ENCODE assay signal across 9 cellular contexts in genomic region chr1:44803312-44804095, GRCh38. TPM values are rescaled to one million over a fixed set of nuclear protein-coding genes. Genes with fewer than 3 reads are reported as not detected.
A peak's percentile ranks its signal among the peaks of the same experiment; 100 is the strongest.
DNase-seq lines count a peak whose midpoint lies in the region; ATAC-seq, FAIRE-seq and TF ChIP-seq lines count a peak whose summit lies in the region.
"Had no signal": no experiment of that assay in that cellular context is flagged by ENCODE, and none has a peak within 500 bp of the region (broad histone marks: within the 10 kb centered on the region; RNA-seq: fewer than 3 reads in every experiment).

No MANE protein-coding gene starts in this region.

- intact Hi-C loops in stomach (cut with DNase I; ENCODE audit: low total_unique reads) = no loop called here

- CTCF ChIA-PET in activated CD4-positive, alpha-beta T cell treated with anti-CD3 and anti-CD28 coated beads, Interleukin-2, amount 10 ng/mL, durations not matched to agents 7 days and 5 days (lab: Charles Lee) = no interaction called here

- H3K4me1 ChIP-seq in esophagus (ENCODE audit: control insufficient read depth in 2 of 2, insufficient read depth in 2 of 2, low read length in 1 of 2) (peaks cover 4 to 36% of the 10 kb centered on the region in 2 donors), stomach (peaks cover 48 to 85% (median 65%) of the 10 kb centered on the region in 4 donors)

- no peak for TF ChIP-seq EP300 in stomach (IDR thresholded peaks at IDR 0.05)

- H3K27me3 ChIP-seq in esophagus (ENCODE audit: control insufficient read depth in 1 of 2, insufficient read depth in 2 of 2, low read length in 2 of 2) = no peaks in the 10 kb centered on the region
- no peaks in the 10 kb centered on the region for H3K27me3 ChIP-seq in stomach
- H3K27me3 ChIP-seq: colonic mucosa had no signal

- H3K36me3 Mint-ChIP-seq in activated CD4-positive, alpha-beta T cell treated with anti-CD3 and anti-CD28 coated beads, Interleukin-2, amount 10 ng/mL, durations not matched to agents 7 days and 5 days (ENCODE audit: low read depth) = peaks cover 62% of the 10 kb centered on the region

- no peak for FAIRE-seq in D721Med (lab: Jason Lieb, UNC)

- POLR2A ChIA-PET in activated CD4-positive, alpha-beta T cell treated with anti-CD3 and anti-CD28 coated beads, Interleukin-2, amount 10 ng/mL, durations not matched to agents 7 days and 5 days (lab: Charles Lee) = no interaction called here

- H3K36me3 ChIP-seq in esophagus (ENCODE audit: control insufficient read depth in 2 of 2, insufficient read depth in 2 of 2, low read length in 1 of 2) = peaks cover 12 to 41% of the 10 kb centered on the region in 2 donors
- peaks cover 28 to 47% (median 43%) of the 10 kb centered on the region in 4 donors for H3K36me3 ChIP-seq in stomach

- peak overlapping the region; percentile 76 for H3K27ac Mint-ChIP-seq in activated CD4-positive, alpha-beta T cell treated with anti-CD3 and anti-CD28 coated beads, Interleukin-2, amount 10 ng/mL, durations not matched to agents 7 days and 5 days

- no peaks in the 10 kb centered on the region for H3K9me3 Mint-ChIP-seq in activated CD4-positive, alpha-beta T cell treated with anti-CD3 and anti-CD28 coated beads, Interleukin-2, amount 10 ng/mL, durations not matched to agents 7 days and 5 days
- H3K9me3 Mint-ChIP-seq: naive B cell had no signal

- TF ChIP-seq CTCF in stomach (IDR thresholded peaks at IDR 0.05) (no peak), D721Med (IDR thresholded peaks at IDR 0.05; ENCODE audit: insufficient read depth, missing control alignments) (no peak)

- no peak for TF ChIP-seq POLR2A in stomach (IDR thresholded peaks at IDR 0.05)

- no peak for DNase-seq in activated CD4-positive, alpha-beta T cell treated with anti-CD3 and anti-CD28 coated beads, Interleukin-2, amount 10 ng/mL, durations not matched to agents 7 days and 5 days
- DNase-seq in activated CD4-positive, alpha-beta T cell treated with anti-CD3 and anti-CD28 coated beads, Interleukin-2, amount 50 U/mL, for 1 hour = no peak
- no peak for DNase-seq in stomach
- DNase-seq in D721Med (ENCODE audit: insufficient read length, low spot score) = no peak
- DNase-seq: colonic mucosa, naive B cell had no signal

- H3K9me3 ChIP-seq in esophagus (ENCODE audit: control insufficient read depth in 2 of 2, insufficient read depth in 1 of 2, low read depth in 1 of 2, low read length in 1 of 2) (no peaks in the 10 kb centered on the region), stomach (no peaks in the 10 kb centered on the region)
- H3K9me3 ChIP-seq: colonic mucosa had no signal

- ATAC-seq in HG02759 (IDR thresholded peaks at IDR 0.05; ENCODE audit: unreplicated experiment) = no peak
- ATAC-seq: Panc1 had no signal

- H3K27ac ChIP-seq in esophagus (ENCODE audit: low read depth in 2 of 2, low read length in 1 of 2) (peak overlapping the region; percentile 25 to 69), stomach (peak overlapping the region in 3 of 5 donors; percentile 62 to 97 (median 70))
- H3K27ac ChIP-seq: colonic mucosa had no signal

- no peaks in the 10 kb centered on the region for H3K27me3 Mint-ChIP-seq in activated CD4-positive, alpha-beta T cell treated with anti-CD3 and anti-CD28 coated beads, Interleukin-2, amount 10 ng/mL, durations not matched to agents 7 days and 5 days
- H3K27me3 Mint-ChIP-seq: naive B cell had no signal

- peaks cover 69% of the 10 kb centered on the region for H3K4me1 Mint-ChIP-seq in activated CD4-positive, alpha-beta T cell treated with anti-CD3 and anti-CD28 coated beads, Interleukin-2, amount 10 ng/mL, durations not matched to agents 7 days and 5 days

- WGBS in esophagus, 2 donors = 78 to 84% methylated on average over 13 of the region's 13 CpGs
- 87 to 90% (median 90%) methylated on average over 6 to 13 of the region's 13 CpGs for WGBS in stomach, 5 donors

- peak overlapping the region; percentile 80 for H3K4me3 Mint-ChIP-seq in activated CD4-positive, alpha-beta T cell treated with anti-CD3 and anti-CD28 coated beads, Interleukin-2, amount 10 ng/mL, durations not matched to agents 7 days and 5 days

- H3K4me3 ChIP-seq in esophagus (ENCODE audit: low read depth in 1 of 2, low read length in 2 of 2) (peak overlapping the region; percentile 9 to 77), stomach (peak overlapping the region in 2 of 4 donors; percentile 58 to 86)
- H3K4me3 ChIP-seq: colonic mucosa had no signal

RNA-seq across cellular contexts. Expression of gene PLK3, which starts 3.3 kb away (rescaled TPM):
- 10 to 100 TPM; 54.3 to 57.5 TPM for total RNA-seq in activated CD4-positive, alpha-beta T cell treated with anti-CD3 and anti-CD28 coated beads, Interleukin-2, amount 10 ng/mL, durations not matched to agents 7 days and 5 days
- 10 to 100 TPM; 23.1 to 58.1 TPM for polyA plus RNA-seq in esophagus
- 10 to 100 TPM in 4 of 5 donors, under 1 TPM in 1; 0.58 to 30.4 (median 24.3) TPM for total RNA-seq in stomach
- 10 to 100 TPM in 2 of 3 donors, 1 to 10 TPM in 1; 9.5 to 21.2 (median 13.5) TPM for polyA plus RNA-seq in stomach

RNA-seq across cellular contexts. Expression of gene DYNLT4, which starts 3.6 kb away (rescaled TPM):
- under 1 TPM; 0.47 to 0.83 TPM for total RNA-seq in activated CD4-positive, alpha-beta T cell treated with anti-CD3 and anti-CD28 coated beads, Interleukin-2, amount 10 ng/mL, durations not matched to agents 7 days and 5 days
- polyA plus RNA-seq in esophagus (under 1 TPM; 0.14 to 0.26 TPM), stomach (1 to 10 TPM in 1 of 3 donors, under 1 TPM in 2; 0.38 to 4.4 (median 0.50) TPM)
- total RNA-seq in stomach = 10 to 100 TPM in 1 of 5 donors, not detected in 4; 25.5 TPM

RNA-seq across cellular contexts. Expression of gene BTBD19, which starts 4.8 kb away (rescaled TPM):
- 1 to 10 TPM; 6.0 to 7.7 TPM for total RNA-seq in activated CD4-positive, alpha-beta T cell treated with anti-CD3 and anti-CD28 coated beads, Interleukin-2, amount 10 ng/mL, durations not matched to agents 7 days and 5 days
- polyA plus RNA-seq in esophagus = 1 to 10 TPM; 1.3 to 8.0 TPM
- 1 to 10 TPM in 2 of 5 donors, under 1 TPM in 1, not detected in 2; 0.89 to 4.1 (median 2.9) TPM for total RNA-seq in stomach
- polyA plus RNA-seq in stomach = 1 to 10 TPM; 1.4 to 2.9 (median 2.8) TPM

RNA-seq across cellular contexts. Expression of gene BEST4, which starts 15.5 kb away (rescaled TPM):
- total RNA-seq in activated CD4-positive, alpha-beta T cell treated with anti-CD3 and anti-CD28 coated beads, Interleukin-2, amount 10 ng/mL, durations not matched to agents 7 days and 5 days = under 1 TPM; 0.42 to 0.55 TPM
- polyA plus RNA-seq in esophagus (under 1 TPM; 0.11 to 0.26 TPM), stomach (under 1 TPM in 1 of 3 donors, not detected in 2; 0.35 TPM)
- 10 to 100 TPM in 1 of 5 donors, under 1 TPM in 1, not detected in 3; 0.87 to 60.0 TPM for total RNA-seq in stomach

RNA-seq across cellular contexts. Expression of gene RPS8, which starts 28.2 kb away (rescaled TPM):
- 1,000 to 10,000 TPM; 1,879 to 1,968 TPM for total RNA-seq in activated CD4-positive, alpha-beta T cell treated with anti-CD3 and anti-CD28 coated beads, Interleukin-2, amount 10 ng/mL, durations not matched to agents 7 days and 5 days
- 1,000 to 10,000 TPM; 2,523 to 3,063 TPM for polyA plus RNA-seq in esophagus
- 1,000 to 10,000 TPM in 4 of 5 donors, 100 to 1,000 TPM in 1; 322 to 2,657 (median 1,647) TPM for total RNA-seq in stomach
- 1,000 to 10,000 TPM; 2,591 to 3,429 (median 3,008) TPM for polyA plus RNA-seq in stomach
